25 cellular contexts compared by ENCODE assay signal in the genomic region with DNA sequence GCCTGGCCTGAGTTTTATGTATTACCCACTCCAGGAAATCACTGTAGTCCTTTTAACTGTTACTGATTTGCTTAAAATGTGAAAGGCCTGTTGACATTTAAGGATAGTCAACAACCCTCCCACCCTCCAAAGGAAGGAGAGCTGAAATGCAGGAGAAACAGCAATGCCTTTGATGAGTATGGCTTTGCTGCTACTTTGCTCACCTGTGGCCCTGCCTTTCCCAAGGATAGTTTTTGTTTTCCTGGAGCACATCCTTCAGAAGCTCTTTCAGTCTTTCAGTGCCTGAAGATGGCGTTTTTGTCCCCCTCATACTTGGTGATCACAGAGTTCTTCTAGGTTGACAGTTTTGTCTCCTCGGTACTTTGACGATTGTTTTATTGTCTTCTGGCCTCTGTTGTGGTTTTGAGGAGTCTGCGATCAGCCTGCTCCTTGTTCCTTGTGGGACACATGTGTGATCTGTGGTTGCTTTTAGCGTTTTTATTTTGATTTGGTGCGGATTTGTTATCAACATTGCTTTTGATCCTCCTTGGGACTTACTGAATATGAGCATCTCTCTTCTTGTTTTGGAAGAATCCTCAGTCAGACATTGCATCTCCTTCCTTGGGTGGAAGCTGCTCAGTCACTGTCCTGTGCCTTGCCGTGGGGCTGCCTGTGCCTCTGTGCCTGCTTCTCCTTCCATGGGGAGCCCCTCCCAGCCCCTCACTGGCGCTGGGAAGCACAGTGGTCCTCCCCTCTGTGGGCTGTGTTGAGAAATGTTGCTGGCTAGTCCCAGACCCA. TPM values are rescaled to one million over a fixed set of nuclear protein-coding genes. Genes with fewer than 3 reads are reported as not detected.
DNase-seq lines count a peak whose midpoint lies in the region; ATAC-seq and TF ChIP-seq lines count a peak whose summit lies in the region.
"Had no signal": no experiment of that assay in that cellular context is flagged by ENCODE, and none has a peak within 500 bp of the region (broad histone marks: within the 10 kb centered on the region; RNA-seq: fewer than 3 reads in every experiment).

No MANE protein-coding gene starts in this region.

- ATAC-seq in GM23338 (no peak), HG03460 (IDR thresholded peaks at IDR 0.05; ENCODE audit: unreplicated experiment) (no peak)
- no peak for ATAC-seq in activated T-helper 17 cell treated with anti-CD3 and anti-CD28 coated beads, Interleukin-2, amount 50 U/mL, for 72 hours (replicated peaks)
- ATAC-seq: activated CD8-positive, alpha-beta memory T cell treated with anti-CD3 and anti-CD28 coated beads, Interleukin-2, amount 10 ng/mL, durations not matched to agents 7 days and 5 days; left colon had no signal

- H3K27me3 ChIP-seq in BLaER1 treated with 17β-estradiol and CSF1 and Interleukin-3, amounts not matched to agents 10 nM and 100 nM = no peaks in the 10 kb centered on the region
- no peaks in the 10 kb centered on the region for H3K27me3 ChIP-seq in GM23338 (ENCODE audit: insufficient read depth)
- H3K27me3 ChIP-seq: breast epithelium, vagina had no signal

- peaks cover 17% of the 10 kb centered on the region for H3K27me3 Mint-ChIP-seq in GM23338 (ENCODE audit: insufficient read depth, low read depth, poor library complexity)
- no peaks in the 10 kb centered on the region for H3K27me3 Mint-ChIP-seq in activated T-helper 17 cell treated with anti-CD3 and anti-CD28 coated beads, Interleukin-2, amount 50 U/mL, for 72 hours
- no peaks in the 10 kb centered on the region for H3K27me3 Mint-ChIP-seq in nephron (ENCODE audit: low read depth)
- H3K27me3 Mint-ChIP-seq: activated CD8-positive, alpha-beta memory T cell treated with anti-CD3 and anti-CD28 coated beads, Interleukin-2, amount 10 ng/mL, durations not matched to agents 7 days and 5 days; CD8-positive, alpha-beta memory T cell had no signal

- peaks cover 0 to 15% (median 0%) of the 10 kb centered on the region in 11 experiments; a peak in 4 of 22 replicates for H3K9me3 ChIP-seq in BLaER1 treated with 17β-estradiol and CSF1 and Interleukin-3, amounts not matched to agents 10 nM and 100 nM (replicated peaks in 1 of 11)
- H3K9me3 ChIP-seq: breast epithelium, prostate gland, vagina had no signal

- H3K4me1 Mint-ChIP-seq in GM23338 (peaks cover 44% of the 10 kb centered on the region), nephron (peaks cover 46% of the 10 kb centered on the region)
- H3K4me1 Mint-ChIP-seq in activated T-helper 17 cell treated with anti-CD3 and anti-CD28 coated beads, Interleukin-2, amount 50 U/mL, for 72 hours = peaks cover 15% of the 10 kb centered on the region

- H3K36me3 Mint-ChIP-seq in GM23338 (ENCODE audit: low read depth) = peaks cover 10% of the 10 kb centered on the region; the same call in 1 of the 3 replicates
- no peaks in the 10 kb centered on the region for H3K36me3 Mint-ChIP-seq in activated T-helper 17 cell treated with anti-CD3 and anti-CD28 coated beads, Interleukin-2, amount 50 U/mL, for 72 hours (ENCODE audit: low read depth)
- peaks cover 8% of the 10 kb centered on the region for H3K36me3 Mint-ChIP-seq in nephron (ENCODE audit: low read depth)
- H3K36me3 Mint-ChIP-seq: activated CD8-positive, alpha-beta memory T cell treated with anti-CD3 and anti-CD28 coated beads, Interleukin-2, amount 10 ng/mL, durations not matched to agents 7 days and 5 days had no signal

- peak overlapping the region; percentile 77 to 96 (median 90) for H3K4me2 ChIP-seq in BLaER1 treated with 17β-estradiol and CSF1 and Interleukin-3, amounts not matched to agents 10 nM and 100 nM
- H3K4me2 ChIP-seq in GM23338 = no peak overlapping the region

- H3K9me2 ChIP-seq in GM23338 (ENCODE audit: insufficient read depth) = no peaks in the 10 kb centered on the region

- H3K4me3 Mint-ChIP-seq in GM23338 = no peak overlapping the region; the same call in 2 of the 3 replicates
- H3K4me3 Mint-ChIP-seq in activated T-helper 17 cell treated with anti-CD3 and anti-CD28 coated beads, Interleukin-2, amount 50 U/mL, for 72 hours = peak overlapping the region; percentile 26
- H3K4me3 Mint-ChIP-seq in nephron = peak overlapping the region in 1 of 3 experiments; percentile 17
- H3K4me3 Mint-ChIP-seq: activated CD8-positive, alpha-beta memory T cell treated with anti-CD3 and anti-CD28 coated beads, Interleukin-2, amount 10 ng/mL, durations not matched to agents 7 days and 5 days; HFFc6 had no signal

- peak overlapping the region in 9 of 11 experiments; percentile 2 to 58 (median 32); a peak in 12 of 22 replicates for H3K9ac ChIP-seq in BLaER1 treated with 17β-estradiol and CSF1 and Interleukin-3, amounts not matched to agents 10 nM and 100 nM

- H3K27ac ChIP-seq in BLaER1 treated with 17β-estradiol and CSF1 and Interleukin-3, amounts not matched to agents 10 nM and 100 nM = peak overlapping the region in 3 of 11 experiments; percentile 2 to 22 (median 5); a peak in 2 of 22 replicates
- H3K27ac ChIP-seq in GM23338 (ENCODE audit: low read depth) = 0 out of 2 replicates have a peak overlapping the region, but pooled peaks have one; percentile 59
- H3K27ac ChIP-seq: prostate gland, vagina had no signal

- H3K27ac Mint-ChIP-seq in GM23338 (peak overlapping the region; percentile 11; the same call in 1 of the 2 replicates), nephron (peak overlapping the region in 2 of 3 experiments; percentile 2 to 11)
- H3K27ac Mint-ChIP-seq in activated T-helper 17 cell treated with anti-CD3 and anti-CD28 coated beads, Interleukin-2, amount 50 U/mL, for 72 hours = peak overlapping the region; percentile 34
- H3K27ac Mint-ChIP-seq: activated CD8-positive, alpha-beta memory T cell treated with anti-CD3 and anti-CD28 coated beads, Interleukin-2, amount 10 ng/mL, durations not matched to agents 7 days and 5 days had no signal

- peaks cover 87 to 100% (median 100%) of the 10 kb centered on the region in 11 experiments for H4K20me1 ChIP-seq in BLaER1 treated with 17β-estradiol and CSF1 and Interleukin-3, amounts not matched to agents 10 nM and 100 nM
- H4K20me1 ChIP-seq in GM23338 (replicated peaks; ENCODE audit: insufficient read depth) = peaks cover 32% of the 10 kb centered on the region

- DNase-seq in GM23338 (ENCODE audit: low spot score) (no peak), H4 (ENCODE audit: low spot score) (no peak), NCI-H446 (lab: John Stamatoyannopoulos, UW) (no peak)
- DNase-seq: activated CD4-positive, alpha-beta T cell treated with anti-CD3 and anti-CD28 coated beads for 1 hour; activated CD8-positive, alpha-beta memory T cell treated with anti-CD3 and anti-CD28 coated beads, Interleukin-2, amount 10 ng/mL, durations not matched to agents 7 days and 5 days; amniotic stem cell; DMS53; head of caudate nucleus; HFFc6; Karpas-422; left colon; NCI-H1048; NCI-H187 treated with DMSO at 0.1 percent for 48 hours; NCI-H2227 treated with DMSO at 0.1 percent for 48 hours; NCI-H774; OCI-M1; SIG-M5 had no signal

- no peak overlapping the region for H3K4me3 ChIP-seq in BLaER1 treated with 17β-estradiol and CSF1 and Interleukin-3, amounts not matched to agents 10 nM and 100 nM
- no peak overlapping the region for H3K4me3 ChIP-seq in GM23338
- H3K4me3 ChIP-seq: breast epithelium, prostate gland, vagina had no signal

- peaks cover 70 to 100% (median 99%) of the 10 kb centered on the region in 10 experiments for H3K4me1 ChIP-seq in BLaER1 treated with 17β-estradiol and CSF1 and Interleukin-3, amounts not matched to agents 10 nM and 100 nM
- peaks cover 28% of the 10 kb centered on the region for H3K4me1 ChIP-seq in GM23338 (ENCODE audit: insufficient read depth)
- H3K4me1 ChIP-seq: breast epithelium, prostate gland had no signal

- H2AFZ ChIP-seq in GM23338 = no peak overlapping the region

- no peak for TF ChIP-seq CTCF in GM23338 (conservative IDR thresholded peaks at IDR 0.05; ENCODE audit: low read depth in 2 of 2)
- TF ChIP-seq CTCF in nephron (IDR thresholded peaks at IDR 0.05; ENCODE audit: unreplicated experiment in 3 of 3) = no peak

- H3F3A ChIP-seq in GM23338 (replicated peaks; ENCODE audit: low read depth) = no peaks in the 10 kb centered on the region

- H3K9me3 Mint-ChIP-seq in GM23338 (peaks cover 3% of the 10 kb centered on the region), nephron (peaks cover 4% of the 10 kb centered on the region)
- H3K9me3 Mint-ChIP-seq in activated T-helper 17 cell treated with anti-CD3 and anti-CD28 coated beads, Interleukin-2, amount 50 U/mL, for 72 hours = no peaks in the 10 kb centered on the region
- H3K9me3 Mint-ChIP-seq: CD8-positive, alpha-beta memory T cell; HFFc6 had no signal

- H3K36me3 ChIP-seq in BLaER1 treated with 17β-estradiol and CSF1 and Interleukin-3, amounts not matched to agents 10 nM and 100 nM = peaks cover 0 to 18% (median 0%) of the 10 kb centered on the region in 11 experiments; a peak in 7 of 22 replicates
- no peaks in the 10 kb centered on the region for H3K36me3 ChIP-seq in GM23338 (ENCODE audit: insufficient read depth)
- H3K36me3 ChIP-seq: breast epithelium, prostate gland, vagina had no signal

- peaks cover 68% of the 10 kb centered on the region for H3K79me2 ChIP-seq in GM23338 (replicated peaks; ENCODE audit: insufficient read depth)

TF ChIP-seq in GM23338, 12 proteins besides CTCF, POLR2A, EP300 and RAD21 (continues in another document):
- TF ChIP-seq POLR2AphosphoS5 (IDR thresholded peaks at IDR 0.05; ENCODE audit: low read depth) = no peak
- no peak for TF ChIP-seq CREB1 (CRISPR knock-in tag; IDR thresholded peaks at IDR 0.05; ENCODE audit: low read depth)
- no peak for TF ChIP-seq EZH2phosphoT487 (IDR thresholded peaks at IDR 0.05; ENCODE audit: unreplicated experiment)
- TF ChIP-seq ZNF114 (CRISPR knock-in tag; IDR thresholded peaks at IDR 0.05) = no peak
- TF ChIP-seq EZH2 (IDR thresholded peaks at IDR 0.05; ENCODE audit: low read depth, unreplicated experiment) = no peak
- no peak for TF ChIP-seq STAT1 (IDR thresholded peaks at IDR 0.05; ENCODE audit: unreplicated experiment)
- TF ChIP-seq JUNB (IDR thresholded peaks at IDR 0.05; ENCODE audit: unreplicated experiment) = no peak
- TF ChIP-seq ZNF331 (CRISPR knock-in tag; IDR thresholded peaks at IDR 0.05; ENCODE audit: low read depth) = no peak

RNA-seq across cellular contexts. Expression of a gene that starts 17.2 kb away (rescaled TPM):
- 67.7 and 79.0 TPM in 2 replicates for total RNA-seq in GM23338 (2014; rRNA removed; shearing (Covaris generic))
- polyA plus RNA-seq in GM23338 (2016; fragmentation: Nextera tagmentation; extraction: Ambion mirVana) = 22.5 and 27.5 TPM in 2 replicates
- 10 to 100 TPM; 26.4 to 30.0 TPM for total RNA-seq in activated T-helper 17 cell treated with anti-CD3 and anti-CD28 coated beads, Interleukin-2, amount 50 U/mL, for 72 hours
- total RNA-seq in H4 (2014; rRNA removed; shearing (Covaris generic)) = 12.6 and 14.4 TPM in 2 replicates

RNA-seq across cellular contexts. Expression of a gene that starts 31.0 kb away (rescaled TPM):
- 27.8 and 29.9 TPM in 2 replicates for total RNA-seq in GM23338 (2014; rRNA removed; shearing (Covaris generic))
- 7.6 and 8.6 TPM in 2 replicates for polyA plus RNA-seq in GM23338 (2016; fragmentation: Nextera tagmentation; extraction: Ambion mirVana)
- 10 to 100 TPM; 28.6 to 35.1 TPM for total RNA-seq in activated T-helper 17 cell treated with anti-CD3 and anti-CD28 coated beads, Interleukin-2, amount 50 U/mL, for 72 hours
- total RNA-seq in H4 (2014; rRNA removed; shearing (Covaris generic)) = 12.6 and 13.6 TPM in 2 replicates
